Comparison of ENCODE assay signal across 31 cellular contexts in genomic region chr18:1624612-1625011, GRCh38.
"Had no signal": no experiment of that assay in that cellular context is flagged by ENCODE, and none has a peak within 500 bp of the region (broad histone marks: within the 10 kb centered on the region; RNA-seq: fewer than 3 reads in every experiment).

No MANE protein-coding gene starts in this region.

- H3K27ac ChIP-seq: ascending aorta, cardiac muscle cell, WERI-Rb-1 had no signal

- H3K9me3 ChIP-seq: ascending aorta had no signal

- DNase-seq: activated CD4-positive, alpha-beta memory T cell treated with anti-CD3 and anti-CD28 coated beads, Interleukin-2, amount 10 ng/mL, durations not matched to agents 7 days and 5 days; activated CD4-positive, alpha-beta T cell treated with anti-CD3 and anti-CD28 coated beads for 1 hour; activated CD4-positive, alpha-beta T cell treated with anti-CD3 and anti-CD28 coated beads for 36 hours; activated CD4-positive, alpha-beta T cell treated with anti-CD3 and anti-CD28 coated beads for 48 hours; activated CD4-positive, alpha-beta T cell treated with anti-CD3 and anti-CD28 coated beads, Interleukin-2, amount 10 ng/mL, durations not matched to agents 7 days and 5 days; activated CD4-positive, alpha-beta T cell treated with anti-CD3 and anti-CD28 coated beads, Interleukin-2, amount 50 U/mL, for 48 hours; activated CD4-positive, CD25-positive, alpha-beta regulatory T cell; activated CD8-positive, alpha-beta memory T cell treated with anti-CD3 and anti-CD28 coated beads for 24 hours; activated CD8-positive, alpha-beta memory T cell treated with anti-CD3 and anti-CD28 coated beads, Interleukin-2, amount 10 ng/mL, durations not matched to agents 7 days and 5 days; activated CD8-positive, alpha-beta memory T cell treated with anti-CD3 and anti-CD28 coated beads, Interleukin-2, amount 50 U/mL, for 48 hours; activated CD8-positive, alpha-beta T cell treated with anti-CD3 and anti-CD28 coated beads, Interleukin-2, amount 10 ng/mL, durations not matched to agents 7 days and 5 days; activated effector memory CD4-positive, alpha-beta T cell treated with Interleukin-2 at 50 U/mL for 16 hours; activated gamma-delta T cell; activated naive CD4-positive, alpha-beta T cell treated with anti-CD3 and anti-CD28 coated beads, Interleukin-2, amount 10 ng/mL, durations not matched to agents 7 days and 5 days; activated naive CD4-positive, alpha-beta T cell treated with Interleukin-2 at 50 U/mL for 16 hours; activated naive CD8-positive, alpha-beta T cell treated with anti-CD3 and anti-CD28 coated beads, Interleukin-2, amount 10 ng/mL, durations not matched to agents 7 days and 5 days; activated naive CD8-positive, alpha-beta T cell treated with anti-CD3 and anti-CD28 coated beads, Interleukin-2, amount 50 U/mL, for 24 hours; activated T-cell treated with anti-CD3 and anti-CD28 coated beads, Interleukin-2, amount 50 U/mL, for 24 hours; activated T-cell treated with anti-CD3 and anti-CD28 coated beads, Interleukin-2, amount 50 U/mL, for 48 hours; amygdala; anterior cingulate cortex; caudate nucleus; cerebellar nuclear complex; T-helper 2 cell; T-helper 9 cell; WERI-Rb-1 had no signal

- H3K27me3 ChIP-seq: ascending aorta, cardiac muscle cell had no signal

- H3K4me1 ChIP-seq: ascending aorta had no signal

- H3K36me3 ChIP-seq: ascending aorta, cardiac muscle cell, WERI-Rb-1 had no signal

- FAIRE-seq: bronchial epithelial cell had no signal

- ATAC-seq: activated CD4-positive, alpha-beta T cell treated with anti-CD3 and anti-CD28 coated beads for 36 hours; activated CD4-positive, CD25-positive, alpha-beta regulatory T cell treated with anti-CD3 and anti-CD28 coated beads, Interleukin-2, amount 50 U/mL, for 24 hours; activated CD8-positive, alpha-beta memory T cell treated with anti-CD3 and anti-CD28 coated beads, Interleukin-2, amount 10 ng/mL, durations not matched to agents 7 days and 5 days; activated CD8-positive, alpha-beta T cell treated with anti-CD3 and anti-CD28 coated beads, Interleukin-2, amount 10 ng/mL, durations not matched to agents 7 days and 5 days; activated naive CD8-positive, alpha-beta T cell treated with anti-CD3 and anti-CD28 coated beads, Interleukin-2, amount 50 U/mL, for 24 hours; WTC11 had no signal

- H3K4me3 ChIP-seq: ascending aorta, cardiac muscle cell had no signal
